ENCODE assay signal across 8 cellular contexts in the genomic region with DNA sequence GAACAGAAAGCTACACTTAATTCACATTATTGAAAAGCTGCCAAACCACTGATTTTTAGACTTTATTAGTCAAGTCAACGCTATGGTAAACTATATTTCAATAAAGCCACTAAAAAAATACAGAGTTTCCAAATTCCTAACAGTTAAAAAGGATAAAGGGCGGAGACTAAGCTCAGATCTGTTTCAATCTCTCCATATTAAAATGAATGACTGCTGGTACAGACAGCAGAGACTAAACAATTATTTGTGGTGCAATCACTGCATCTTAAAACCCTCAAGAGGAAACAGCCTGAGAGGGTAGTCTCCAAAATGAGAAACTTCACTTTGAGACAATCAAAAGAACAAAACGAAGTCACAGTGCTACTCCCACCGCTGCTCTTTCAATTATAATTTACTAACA. TPM values are rescaled to one million over a fixed set of nuclear protein-coding genes. Genes with fewer than 3 reads are reported as not detected.
DNase-seq lines count a peak whose midpoint lies in the region; ATAC-seq and TF ChIP-seq lines count a peak whose summit lies in the region.

No MANE protein-coding gene starts in this region.

- TF ChIP-seq CTCF in GM06990 (IDR thresholded peaks at IDR 0.05; ENCODE audit: insufficient read depth, low read length, poor library complexity, severe bottlenecking) = no peak
- TF ChIP-seq CTCF in Peyer's patch (IDR thresholded peaks at IDR 0.05) = no peak
- TF ChIP-seq CTCF in esophagus muscularis mucosa (IDR thresholded peaks at IDR 0.05) = no peak

- H4K12ac ChIP-seq in trophoblast cell (ENCODE audit: low read depth, low read length) = no peak overlapping the region

- no peaks in the 10 kb centered on the region for H3K9me3 ChIP-seq in Peyer's patch
- H3K9me3 ChIP-seq in esophagus muscularis mucosa = no peaks in the 10 kb centered on the region
- no peaks in the 10 kb centered on the region for H3K9me3 ChIP-seq in trophoblast cell (ENCODE audit: insufficient read depth, low read depth, low read length)

- H3K4me1 ChIP-seq in Peyer's patch (peaks cover 0 to 37% (median 9%) of the 10 kb centered on the region in 4 donors), esophagus muscularis mucosa (peaks cover 44 to 57% (median 52%) of the 10 kb centered on the region in 4 donors), trophoblast cell (ENCODE audit: control insufficient read depth in 1 of 2, insufficient read depth in 2 of 2, low read length in 2 of 2) (peaks cover 0 to 10% of the 10 kb centered on the region in 2 experiments)

- no peak overlapping the region for H4K91ac ChIP-seq in trophoblast cell (ENCODE audit: low read depth, low read length)

- no peak overlapping the region for H4K8ac ChIP-seq in trophoblast cell (ENCODE audit: low read depth, low read length)

- H3K27ac ChIP-seq in Peyer's patch (peak overlapping the region; percentile 94 to 99 (median 98)), esophagus muscularis mucosa (replicated peaks in 1 of 4) (peak overlapping the region; percentile 93 to 98 (median 94)), trophoblast cell (ENCODE audit: low read depth, low read length) (no peak overlapping the region)

- no peak overlapping the region for H2BK12ac ChIP-seq in trophoblast cell (ENCODE audit: low read length)

- H3K9ac ChIP-seq in trophoblast cell (ENCODE audit: low read length) = peak overlapping the region; percentile 67

- no peak overlapping the region for H2AFZ ChIP-seq in trophoblast cell (ENCODE audit: insufficient read depth, low read length, poor library complexity)

- peaks cover 16% of the 10 kb centered on the region for H3K79me1 ChIP-seq in trophoblast cell (ENCODE audit: low read length)

- peak overlapping the region; percentile 53 for H3K4ac ChIP-seq in trophoblast cell (ENCODE audit: low read depth, low read length)

- H2BK120ac ChIP-seq in trophoblast cell (ENCODE audit: insufficient read depth, low read length, poor library complexity) = no peak overlapping the region

- peak overlapping the region; percentile 96 for H3K4me3 ChIP-seq in GM06990 (replicated peaks; ENCODE audit: low read depth, low read length)
- peak overlapping the region; percentile 73 to 88 (median 84) for H3K4me3 ChIP-seq in Peyer's patch
- peak overlapping the region; percentile 84 to 94 (median 94) for H3K4me3 ChIP-seq in esophagus muscularis mucosa
- no peak overlapping the region for H3K4me3 ChIP-seq in trophoblast cell (ENCODE audit: low read depth, low read length)

- H3K4me2 ChIP-seq in trophoblast cell (ENCODE audit: low read length) = peak overlapping the region; percentile 96

- no peak overlapping the region for H2AK5ac ChIP-seq in trophoblast cell (ENCODE audit: low read length)

- H2BK5ac ChIP-seq in trophoblast cell (ENCODE audit: low read depth, low read length, poor library complexity) = no peak overlapping the region

- no peak overlapping the region for H3K14ac ChIP-seq in trophoblast cell (ENCODE audit: low read length)

- H3K36me3 ChIP-seq in GM06990 (ENCODE audit: control insufficient read depth, insufficient read depth, low read length) = no peaks in the 10 kb centered on the region
- H3K36me3 ChIP-seq in Peyer's patch = no peaks in the 10 kb centered on the region
- no peaks in the 10 kb centered on the region for H3K36me3 ChIP-seq in esophagus muscularis mucosa
- no peaks in the 10 kb centered on the region for H3K36me3 ChIP-seq in trophoblast cell (ENCODE audit: control insufficient read depth in 1 of 2, insufficient read depth in 2 of 2, low read length in 2 of 2)

- H3K27me3 ChIP-seq in GM06990 (replicated peaks; ENCODE audit: control insufficient read depth, insufficient read depth, low read length) (no peaks in the 10 kb centered on the region), Peyer's patch (no peaks in the 10 kb centered on the region), esophagus muscularis mucosa (no peaks in the 10 kb centered on the region), trophoblast cell (ENCODE audit: insufficient read depth, low read length) (no peaks in the 10 kb centered on the region)

- H3K18ac ChIP-seq in trophoblast cell (ENCODE audit: low read length) = no peak overlapping the region

- peaks cover 23% of the 10 kb centered on the region for H3K79me2 ChIP-seq in trophoblast cell (ENCODE audit: control insufficient read depth, insufficient read depth, low read length, poor library complexity)

- intact Hi-C loops in esophagus muscularis mucosa (cut with DNase I) = no loop called here

- TF ChIP-seq POLR2A in Peyer's patch (IDR thresholded peaks at IDR 0.05) = no peak
- TF ChIP-seq POLR2A in esophagus muscularis mucosa (IDR thresholded peaks at IDR 0.05; ENCODE audit: low read depth) = no peak

- no peak overlapping the region for H3K23ac ChIP-seq in trophoblast cell (ENCODE audit: low read length)

- WGBS in esophagus muscularis mucosa = 7% methylated on average over 4 of the region's 4 CpGs
- no CpG with 5 or more reads among the region's 4 CpGs for WGBS in trophoblast cell (ENCODE audit: extremely low coverage, insufficient coverage, insufficient read length)

- no peak for TF ChIP-seq EP300 in esophagus muscularis mucosa (IDR thresholded peaks at IDR 0.05)

- no peak for ATAC-seq in HG02973 (IDR thresholded peaks at IDR 0.05; ENCODE audit: unreplicated experiment)

- no peak for DNase-seq in GM06990 (ENCODE audit: extremely low read depth, insufficient read length)
- no peak for DNase-seq in Peyer's patch
- DNase-seq in esophagus muscularis mucosa (ENCODE audit: extremely low spot score) = no peak
- peak in 1 of 2 donors; percentile 37 for DNase-seq in trophoblast cell
- no peak for DNase-seq in HuH-7.5 (ENCODE audit: low spot score)
- no peak for DNase-seq in NCI-H2196 treated with DMSO at 0.1 percent for 48 hours (lab: John Stamatoyannopoulos, UW; ENCODE audit: unreplicated experiment)
- no peak for DNase-seq in mesenteric fat pad (ENCODE audit: low spot score)

RNA-seq across cellular contexts. Expression of a gene that starts 1.3 kb away (rescaled TPM):
- total RNA-seq in Peyer's patch = 100 to 1,000 TPM in 1 of 4 donors, 10 to 100 TPM in 3; 61.3 to 192 (median 77.0) TPM
- total RNA-seq in esophagus muscularis mucosa = 10 to 100 TPM; 68.4 to 78.3 (median 76.9) TPM
- polyA plus RNA-seq in trophoblast cell (2013) = 58.8 and 62.1 TPM in 2 replicates
- total RNA-seq in mesenteric fat pad = 62.6 TPM
